In genomic region chr3:154952538-154952937, GRCh38 we compare ENCODE assay signal across 31 cellular contexts.
"Had no signal": no experiment of that assay in that cellular context is flagged by ENCODE, and none has a peak within 500 bp of the region (broad histone marks: within the 10 kb centered on the region; RNA-seq: fewer than 3 reads in every experiment).

No MANE protein-coding gene starts in this region.

- DNase-seq: activated B cell treated with CpG ODN at 0.5 μM for 24 hours; activated CD4-positive, alpha-beta memory T cell treated with anti-CD3 and anti-CD28 coated beads, Interleukin-2, amount 10 ng/mL, durations not matched to agents 7 days and 5 days; activated CD4-positive, alpha-beta T cell treated with anti-CD3 and anti-CD28 coated beads for 36 hours; activated CD4-positive, alpha-beta T cell treated with anti-CD3 and anti-CD28 coated beads, Interleukin-2, amount 10 ng/mL, durations not matched to agents 24 days and 14 days; activated CD4-positive, alpha-beta T cell treated with anti-CD3 and anti-CD28 coated beads, Interleukin-2, amount 50 U/mL, for 4 hours; activated effector memory CD4-positive, alpha-beta T cell treated with Interleukin-2 at 50 U/mL for 16 hours; activated gamma-delta T cell treated with Interleukin-2 at 50 U/mL for 16 hours; activated naive CD4-positive, alpha-beta T cell treated with anti-CD3 and anti-CD28 coated beads, Interleukin-2, amount 50 U/mL, for 16 hours; activated naive CD4-positive, alpha-beta T cell treated with Interleukin-2 at 50 U/mL for 16 hours; activated T-cell treated with anti-CD3 and anti-CD28 coated beads, Interleukin-2, amount 50 U/mL, for 4 hours; amniotic stem cell; anterior cingulate cortex; brain microvascular endothelial cell; dorsolateral prefrontal cortex; effector memory CD4-positive, alpha-beta T cell; endodermal cell; foreskin keratinocyte; heart right ventricle; T-cell; T-helper 9 cell; WERI-Rb-1 had no signal

- H3K4me1 ChIP-seq: foreskin keratinocyte, gastroesophageal sphincter, heart right ventricle had no signal

- H3K79me2 ChIP-seq: hepatocyte had no signal

- H3K27ac ChIP-seq: brain microvascular endothelial cell, coronary artery, dorsolateral prefrontal cortex, foreskin keratinocyte, gastroesophageal sphincter, heart right ventricle, hepatocyte, WERI-Rb-1 had no signal

- H3K27ac Mint-ChIP-seq: activated B cell treated with CpG ODN at 0.5 μM for 24 hours; activated CD4-positive, alpha-beta memory T cell treated with anti-CD3 and anti-CD28 coated beads, Interleukin-2, amount 10 ng/mL, durations not matched to agents 7 days and 5 days; activated CD4-positive, alpha-beta T cell treated with anti-CD3 and anti-CD28 coated beads for 36 hours; activated CD4-positive, alpha-beta T cell treated with anti-CD3 and anti-CD28 coated beads, Interleukin-2, amount 10 ng/mL, durations not matched to agents 24 days and 14 days; activated naive CD8-positive, alpha-beta T cell; activated T-helper 17 cell treated with anti-CD3 and anti-CD28 coated beads, Interleukin-2, amount 50 U/mL, for 72 hours; dendritic cell treated with granulocyte-macrophage colony-stimulating factor and Interleukin-4, amounts not matched to agents 40 ng/mL and 50 ng/mL, for 4 days; endodermal cell; T-cell; T-helper 1 cell treated with Interleukin-12 subunit alpha and Interleukin-12 subunit beta and Interleukin-4 antibody, amounts not matched to agents 30 μg/mL and 1 μg/mL, for 36 hours had no signal

- H3K27me3 ChIP-seq: brain microvascular endothelial cell, dorsolateral prefrontal cortex, foreskin keratinocyte, gastroesophageal sphincter, heart right ventricle, hepatocyte had no signal

- H3K4me1 Mint-ChIP-seq: activated B cell treated with CpG ODN at 0.5 μM for 24 hours; activated CD4-positive, alpha-beta memory T cell treated with anti-CD3 and anti-CD28 coated beads, Interleukin-2, amount 10 ng/mL, durations not matched to agents 7 days and 5 days; activated CD4-positive, alpha-beta T cell treated with anti-CD3 and anti-CD28 coated beads for 36 hours; activated CD4-positive, alpha-beta T cell treated with anti-CD3 and anti-CD28 coated beads, Interleukin-2, amount 10 ng/mL, durations not matched to agents 24 days and 14 days; activated T-helper 17 cell treated with anti-CD3 and anti-CD28 coated beads, Interleukin-2, amount 50 U/mL, for 72 hours; central memory CD8-positive, alpha-beta T cell; endodermal cell; T-cell had no signal

- H3K4me3 ChIP-seq: coronary artery, dorsolateral prefrontal cortex, gastroesophageal sphincter, heart right ventricle, hepatocyte had no signal

- H3K36me3 ChIP-seq: brain microvascular endothelial cell, gastroesophageal sphincter, heart right ventricle, WERI-Rb-1 had no signal

- ATAC-seq: activated CD4-positive, alpha-beta T cell treated with anti-CD3 and anti-CD28 coated beads for 36 hours; activated CD4-positive, CD25-positive, alpha-beta regulatory T cell treated with anti-CD3 and anti-CD28 coated beads, Interleukin-2, amount 50 U/mL, for 24 hours; activated T-cell treated with anti-CD3 and anti-CD28 coated beads, Interleukin-2, amount 50 U/mL, for 4 hours; activated T-helper 17 cell treated with anti-CD3 and anti-CD28 coated beads, Interleukin-2, amount 50 U/mL, for 72 hours; esophagus mucosa; foreskin keratinocyte; gastroesophageal sphincter; heart right ventricle; T-cell had no signal

- H3K36me3 Mint-ChIP-seq: activated naive CD8-positive, alpha-beta T cell; T-cell had no signal

- H2AFZ ChIP-seq: hepatocyte had no signal

- H3K27me3 Mint-ChIP-seq: activated B cell treated with CpG ODN at 0.5 μM for 24 hours; activated CD4-positive, alpha-beta memory T cell treated with anti-CD3 and anti-CD28 coated beads, Interleukin-2, amount 10 ng/mL, durations not matched to agents 7 days and 5 days; activated CD4-positive, alpha-beta T cell treated with anti-CD3 and anti-CD28 coated beads for 36 hours; activated CD4-positive, alpha-beta T cell treated with anti-CD3 and anti-CD28 coated beads, Interleukin-2, amount 10 ng/mL, durations not matched to agents 24 days and 14 days; activated naive CD8-positive, alpha-beta T cell; activated T-helper 17 cell treated with anti-CD3 and anti-CD28 coated beads, Interleukin-2, amount 50 U/mL, for 72 hours; central memory CD8-positive, alpha-beta T cell; dendritic cell treated with granulocyte-macrophage colony-stimulating factor and Interleukin-4, amounts not matched to agents 40 ng/mL and 50 ng/mL, for 4 days; T-cell had no signal

- H3K4me3 Mint-ChIP-seq: activated B cell treated with CpG ODN at 0.5 μM for 24 hours; activated CD4-positive, alpha-beta memory T cell treated with anti-CD3 and anti-CD28 coated beads, Interleukin-2, amount 10 ng/mL, durations not matched to agents 7 days and 5 days; activated CD4-positive, alpha-beta T cell treated with anti-CD3 and anti-CD28 coated beads for 36 hours; activated CD4-positive, alpha-beta T cell treated with anti-CD3 and anti-CD28 coated beads, Interleukin-2, amount 10 ng/mL, durations not matched to agents 24 days and 14 days; activated naive CD8-positive, alpha-beta T cell; activated T-cell treated with anti-CD3 and anti-CD28 coated beads, Interleukin-2, amount 50 U/mL, for 4 hours; activated T-helper 17 cell treated with anti-CD3 and anti-CD28 coated beads, Interleukin-2, amount 50 U/mL, for 72 hours; central memory CD8-positive, alpha-beta T cell; dendritic cell treated with granulocyte-macrophage colony-stimulating factor and Interleukin-4, amounts not matched to agents 40 ng/mL and 50 ng/mL, for 4 days; endodermal cell; T-cell; T-helper 1 cell treated with Interleukin-12 subunit alpha and Interleukin-12 subunit beta and Interleukin-4 antibody, amounts not matched to agents 30 μg/mL and 1 μg/mL, for 36 hours had no signal

- H3K4me2 ChIP-seq: hepatocyte had no signal
